In genomic region chr17:49226771-49227435, GRCh38 we compare ENCODE assay signal across 11 cellular contexts. TPM values are rescaled to one million over a fixed set of nuclear protein-coding genes. Genes with fewer than 3 reads are reported as not detected.
DNase-seq lines count a peak whose midpoint lies in the region; ATAC-seq and TF ChIP-seq lines count a peak whose summit lies in the region.
"Had no signal": no experiment of that assay in that cellular context is flagged by ENCODE, and none has a peak within 500 bp of the region (broad histone marks: within the 10 kb centered on the region; RNA-seq: fewer than 3 reads in every experiment).

No MANE protein-coding gene starts in this region.

- intact Hi-C loops in A673 (cut with micrococcal nuclease; ENCODE audit: unreplicated experiment) = loop anchor here (2.0 to 10.0 kb wide), 4 partner anchors 35 to 552 kb away; no protein-coding TSS in a partner anchor
- intact Hi-C loops in CD4-positive, alpha-beta T cell (cut with DNase I, micrococcal nuclease) = loop anchor here (1.0 kb wide), 1 partner anchor 47 kb away; no protein-coding TSS in a partner anchor

- ATAC-seq in CD4-positive, alpha-beta T cell (ENCODE audit: poor library complexity) = no peak
- ATAC-seq in GM18858 (IDR thresholded peaks at IDR 0.05; ENCODE audit: unreplicated experiment) = no peak

- peak overlapping the region; percentile 5 for H3K9ac ChIP-seq in endocrine pancreas (ENCODE audit: control insufficient read depth, insufficient read depth, low read length)

- peaks cover 9% of the 10 kb centered on the region for H3K27me3 Mint-ChIP-seq in CD4-positive, alpha-beta T cell
- H3K27me3 Mint-ChIP-seq in IgD-negative memory B cell = peaks cover 22% of the 10 kb centered on the region

- H3K27me3 ChIP-seq in A673 (replicated peaks; ENCODE audit: insufficient read depth, low read depth, low read length, poor library complexity) = no peaks in the 10 kb centered on the region
- H3K27me3 ChIP-seq in CD4-positive, alpha-beta T cell (ENCODE audit: control insufficient read depth, insufficient read depth, low read length) = peaks cover 16% of the 10 kb centered on the region
- peaks cover 13% of the 10 kb centered on the region for H3K27me3 ChIP-seq in endocrine pancreas (ENCODE audit: control insufficient read depth, insufficient read depth, low read length)

- POLR2A ChIA-PET in A673 (lab: Charles Lee; ENCODE audit: low non-redundant PET) = no interaction called here
- POLR2A ChIA-PET in CD4-positive, alpha-beta T cell (lab: Charles Lee) = interaction anchor here (0.7 to 6.6 kb wide), 4 partner anchors 8 to 46 kb away, joined by 3 to 64 read pairs (median 7); no protein-coding TSS in a partner anchor

- H3K4me1 Mint-ChIP-seq in CD4-positive, alpha-beta T cell (ENCODE audit: low read depth) = peaks cover 28% of the 10 kb centered on the region
- H3K4me1 Mint-ChIP-seq in IgD-negative memory B cell = peaks cover 16 to 22% (median 20%) of the 10 kb centered on the region in 3 donors

- H3K4me1 ChIP-seq in A673 (ENCODE audit: insufficient read depth, low read length, poor library complexity, severe bottlenecking) (peaks cover 22% of the 10 kb centered on the region), endocrine pancreas (ENCODE audit: control insufficient read depth, insufficient read depth, low read length) (no peaks in the 10 kb centered on the region)

- H3K36me3 Mint-ChIP-seq in CD4-positive, alpha-beta T cell (ENCODE audit: low read depth) = peaks cover 12% of the 10 kb centered on the region
- H3K36me3 Mint-ChIP-seq in IgD-negative memory B cell = peaks cover 5% of the 10 kb centered on the region

- no TSS peak for BruUV-seq in A673 (replicated peaks; lab: Mats Ljungman, UMichigan)

- CTCF ChIA-PET in A673 (lab: Charles Lee) = interaction anchor here (0.6 to 1.6 kb wide), 6 partner anchors 47 to 1004 kb away, joined by 3 to 6 read pairs (median 4); no protein-coding TSS in a partner anchor
- CTCF ChIA-PET in CD4-positive, alpha-beta T cell (lab: Charles Lee) = interaction anchor here (0.7 to 5.2 kb wide), 7 partner anchors 9 to 555 kb away, joined by 3 to 48 read pairs (median 5); no protein-coding TSS in a partner anchor

- H3K27ac ChIP-seq in A673 (ENCODE audit: low read depth, low read length, poor library complexity, severe bottlenecking) (peak overlapping the region; percentile 86), coronary artery (no peak overlapping the region)
- no peak overlapping the region for H3K27ac ChIP-seq in CD4-positive, alpha-beta T cell (ENCODE audit: low read depth, low read length)

- H3K36me3 ChIP-seq in A673 (ENCODE audit: insufficient read depth, low read length, poor library complexity, severe bottlenecking) (peaks cover 31% of the 10 kb centered on the region), endocrine pancreas (ENCODE audit: control insufficient read depth, insufficient read depth, low read length) (no peaks in the 10 kb centered on the region)

- H3K27ac Mint-ChIP-seq in CD4-positive, alpha-beta T cell = peak overlapping the region; percentile 29
- peak overlapping the region in 2 of 3 donors; percentile 73 to 78 for H3K27ac Mint-ChIP-seq in IgD-negative memory B cell

- TF ChIP-seq CTCF in A673 (conservative IDR thresholded peaks at IDR 0.05; ENCODE audit: low read depth, low read length) = no peak
- TF ChIP-seq CTCF in CD4-positive, alpha-beta T cell (IDR thresholded peaks at IDR 0.05) = no peak
- no peak for TF ChIP-seq CTCF in coronary artery (IDR thresholded peaks at IDR 0.05)

- H3K4me3 ChIP-seq in A673 (ENCODE audit: low read depth, low read length, poor library complexity, severe bottlenecking) = no peak overlapping the region
- H3K4me3 ChIP-seq in endocrine pancreas (ENCODE audit: control insufficient read depth, insufficient read depth, low read length) = no peak overlapping the region
- H3K4me3 ChIP-seq in coronary artery = no peak overlapping the region

- no peaks in the 10 kb centered on the region for H3K9me3 Mint-ChIP-seq in CD4-positive, alpha-beta T cell
- H3K9me3 Mint-ChIP-seq in IgD-negative memory B cell = no peaks in the 10 kb centered on the region

- H3K9me3 ChIP-seq in A673 (ENCODE audit: low read depth, low read length, poor library complexity, severe bottlenecking) = no peaks in the 10 kb centered on the region
- no peaks in the 10 kb centered on the region for H3K9me3 ChIP-seq in CD4-positive, alpha-beta T cell (ENCODE audit: control insufficient read depth, low read length)
- no peaks in the 10 kb centered on the region for H3K9me3 ChIP-seq in endocrine pancreas (ENCODE audit: control insufficient read depth, low read length)

- H3K4me3 Mint-ChIP-seq in CD4-positive, alpha-beta T cell = peak overlapping the region; percentile 80
- H3K4me3 Mint-ChIP-seq in IgD-negative memory B cell = peak overlapping the region in 1 of 4 donors; percentile 77

- no peak for DNase-seq in A673 (ENCODE audit: low spot score)
- DNase-seq in CD4-positive, alpha-beta T cell = no peak
- DNase-seq in AG08395 (ENCODE audit: low spot score) = no peak
- no peak for DNase-seq in germinal center (ENCODE audit: low spot score)
- no peak for DNase-seq in coronary artery (ENCODE audit: low spot score)
- DNase-seq: NCI-H1417 treated with DMSO at 0.1 percent for 48 hours, NCI-H226 had no signal

RNA-seq across cellular contexts. Expression of gene PHOSPHO1, which starts 3.7 kb away (rescaled TPM):
- 88.6 and 98.3 TPM in 2 replicates for total RNA-seq in A673 (2021)
- total RNA-seq in CD4-positive, alpha-beta T cell = not detected
- 1.0 TPM for polyA plus RNA-seq in IgD-negative memory B cell
- total RNA-seq: T-helper 1 cell treated with Interleukin-12 subunit alpha and Interleukin-12 subunit beta and Interleukin-4 antibody, amounts not matched to agents 30 ng/mL and 1 ng/mL, for 36 hours had no signal

RNA-seq across cellular contexts. Expression of gene ABI3, which starts 16.4 kb away (rescaled TPM):
- total RNA-seq in A673 (2021) = 9.7 and 13.0 TPM in 2 replicates
- total RNA-seq in CD4-positive, alpha-beta T cell = 1 to 10 TPM; 5.6 to 5.8 TPM
- 34.2 TPM for polyA plus RNA-seq in IgD-negative memory B cell

RNA-seq across cellular contexts. Expression of gene GNGT2, which starts 16.5 kb away (rescaled TPM):
- total RNA-seq in A673 (2021) = 9.2 and 9.6 TPM in 2 replicates
- total RNA-seq in CD4-positive, alpha-beta T cell = 1 to 10 TPM; 2.3 to 2.4 TPM
- polyA plus RNA-seq in IgD-negative memory B cell = 10.3 TPM

Comparison
In these comparisons a context has a peak if more than half of its experiments do, and no peak if none do; other contexts are left out.
1. RNA of gene PHOSPHO1, which starts 3.7 kb away (total RNA-seq): 88.6 to 98.3 TPM in A673; not detected in CD4-positive, alpha-beta T cell; every median in the first group is over 10 times any median in the second.